1 cellular context compared by ENCODE assay signal in genomic region chr12:104859144-104859543, GRCh38.
TF ChIP-seq lines count a peak whose summit lies in the region.

No MANE protein-coding gene starts in this region.

TF ChIP-seq in K562, 482 proteins besides CTCF, POLR2A, EP300 and RAD21 (continued from another document):
- TF ChIP-seq TARDBP (IDR thresholded peaks at IDR 0.05), result no peak
- TF ChIP-seq COPS2 (conservative IDR thresholded peaks at IDR 0.05), result no peak
- no peak for TF ChIP-seq ASH1L (IDR thresholded peaks at IDR 0.05; ENCODE audit: borderline replicate concordance, low read depth, partially characterized antibody)
